Comparison of ENCODE assay signal across 8 cellular contexts in genomic region chr17:18087610-18088491, GRCh38. TPM values are rescaled to one million over a fixed set of nuclear protein-coding genes. Genes with fewer than 3 reads are reported as not detected.
DNase-seq lines count a peak whose midpoint lies in the region; ATAC-seq and TF ChIP-seq lines count a peak whose summit lies in the region.

Gene DRG2 (plus strand): TSS chr17:18087948. CDS start chr17:18088024, 76 bp downstream.

- H3K27me3 Mint-ChIP-seq in activated CD4-positive, alpha-beta T cell treated with anti-CD3 and anti-CD28 coated beads, Interleukin-2, amount 10 ng/mL, durations not matched to agents 24 days and 14 days: no peaks in the 10 kb centered on the region

- no peak for TF ChIP-seq CTCF in coronary artery (IDR thresholded peaks at IDR 0.05)

- peak; percentile 30 to 41 for DNase-seq in AML-193 (lab: John Stamatoyannopoulos, UW)
- DNase-seq in NCI-H524 treated with DMSO at 0.1 percent for 48 hours (lab: John Stamatoyannopoulos, UW): peak; percentile 57
- DNase-seq in activated CD4-positive, alpha-beta T cell treated with anti-CD3 and anti-CD28 coated beads, Interleukin-2, amount 10 ng/mL, durations not matched to agents 24 days and 14 days: peak; percentile 97
- peak; percentile 94 for DNase-seq in coronary artery (ENCODE audit: low spot score)
- peak; percentile 88 to 93 for DNase-seq in left colon
- DNase-seq in stimulated activated CD4-positive, alpha-beta T cell treated with anti-CD3 and anti-CD28 coated beads, Interleukin-1b, Interleukin-23, amount 100 ng/mL, for 4 hours (ENCODE audit: low read depth in 2 of 2): peak; percentile 85 to 90

- peak within 1 kb of the TSS; percentile 85 for H3K4me3 ChIP-seq in coronary artery

- peak within 1 kb of the TSS; percentile 99 for H3K27ac Mint-ChIP-seq in activated CD4-positive, alpha-beta T cell treated with anti-CD3 and anti-CD28 coated beads, Interleukin-2, amount 10 ng/mL, durations not matched to agents 24 days and 14 days

- TF ChIP-seq POLR2A in GM19193 (IDR thresholded peaks at IDR 0.05; ENCODE audit: extremely low read depth, insufficient read depth, insufficient read length): peak; percentile 85

- intact Hi-C loops in activated CD4-positive, alpha-beta T cell treated with anti-CD3 and anti-CD28 coated beads, Interleukin-2, amount 10 ng/mL, durations not matched to agents 24 days and 14 days (cut with micrococcal nuclease): loop anchor here (2.0 to 5.0 kb wide), 2 partner anchors 46 to 95 kb away; partner anchors contain the start of gene ALKBH5
- intact Hi-C loops in left colon (cut with DNase I, micrococcal nuclease): no loop called here

- H3K27ac ChIP-seq in coronary artery: peak within 1 kb of the TSS; percentile 59 to 86

- peaks cover 26% of the 10 kb centered on the region for H3K4me1 Mint-ChIP-seq in activated CD4-positive, alpha-beta T cell treated with anti-CD3 and anti-CD28 coated beads, Interleukin-2, amount 10 ng/mL, durations not matched to agents 24 days and 14 days

- peak; percentile 87 for ATAC-seq in HG03432 (IDR thresholded peaks at IDR 0.05; ENCODE audit: unreplicated experiment)
- peak; percentile 96 for ATAC-seq in left colon

- peak within 1 kb of the TSS; percentile 100 for H3K4me3 Mint-ChIP-seq in activated CD4-positive, alpha-beta T cell treated with anti-CD3 and anti-CD28 coated beads, Interleukin-2, amount 10 ng/mL, durations not matched to agents 24 days and 14 days

- H3K36me3 Mint-ChIP-seq in activated CD4-positive, alpha-beta T cell treated with anti-CD3 and anti-CD28 coated beads, Interleukin-2, amount 10 ng/mL, durations not matched to agents 24 days and 14 days (ENCODE audit: low read depth): peaks cover 12% of the 10 kb centered on the region

- H3K9me3 Mint-ChIP-seq in activated CD4-positive, alpha-beta T cell treated with anti-CD3 and anti-CD28 coated beads, Interleukin-2, amount 10 ng/mL, durations not matched to agents 24 days and 14 days: no peaks in the 10 kb centered on the region

RNA-seq across cellular contexts. Expression of gene DRG2, which starts in this region (rescaled TPM):
- total RNA-seq in activated CD4-positive, alpha-beta T cell treated with anti-CD3 and anti-CD28 coated beads, Interleukin-2, amount 10 ng/mL, durations not matched to agents 24 days and 14 days: 60.8 and 64.3 TPM in 2 replicates
- 10 to 100 TPM; 25.4 to 29.3 TPM for total RNA-seq in left colon

Comparison
In these comparisons a context has a peak if more than half of its experiments do, and no peak if none do; other contexts are left out.
1. Peak in every context shown above with its lines: DNase-seq, ATAC-seq, H3K4me3 ChIP-seq and H3K27ac ChIP-seq.
2. DNase-seq: peak in every context shown above with its lines; median percentile 97 in activated CD4-positive, alpha-beta T cell treated with anti-CD3 and anti-CD28 coated beads, Interleukin-2, amount 10 ng/mL, durations not matched to agents 24 days and 14 days; 94 in coronary artery; 90 in left colon; 88 in stimulated activated CD4-positive, alpha-beta T cell treated with anti-CD3 and anti-CD28 coated beads, Interleukin-1b, Interleukin-23, amount 100 ng/mL, for 4 hours; 57 in NCI-H524 treated with DMSO at 0.1 percent for 48 hours; 36 in AML-193.